In the genomic region with DNA sequence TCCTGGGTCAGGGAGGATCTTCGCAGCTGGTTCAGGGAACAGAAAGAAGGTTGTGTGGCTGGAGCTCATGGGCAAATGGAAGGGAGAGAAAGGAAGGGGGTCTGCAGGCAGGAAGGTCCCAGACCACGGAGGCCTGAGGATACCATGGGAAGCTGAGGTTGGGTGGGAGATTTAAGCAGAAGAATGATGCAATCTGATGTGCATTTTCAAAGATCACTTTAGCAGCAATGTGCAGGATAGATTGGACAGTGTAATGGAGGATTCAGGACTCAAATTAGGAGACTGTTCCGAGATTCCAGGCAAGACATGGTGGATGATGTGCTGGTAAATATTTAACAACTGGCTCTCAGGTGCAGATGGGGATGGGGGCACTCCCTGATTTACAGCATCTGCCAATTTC, we compare ENCODE assay signal across 35 cellular contexts. TPM values are rescaled to one million over a fixed set of nuclear protein-coding genes. Genes with fewer than 3 reads are reported as not detected.
"Had no signal": no experiment of that assay in that cellular context is flagged by ENCODE, and none has a peak within 500 bp of the region (broad histone marks: within the 10 kb centered on the region; RNA-seq: fewer than 3 reads in every experiment).

No MANE protein-coding gene starts in this region.

- H3K4me2 ChIP-seq: neural progenitor cell, smooth muscle cell had no signal

- H2AFZ ChIP-seq: neural progenitor cell, parathyroid adenoma had no signal

- H3K9me3 Mint-ChIP-seq: natural killer cell; stimulated activated naive CD8-positive, alpha-beta T cell treated with anti-CD3 and anti-CD28 coated beads, Interleukin-15, amount 100 ng/mL, for 72 hours had no signal

- H3K36me3 Mint-ChIP-seq: natural killer cell; neural progenitor cell; stimulated activated memory B cell treated with anti-CD40 and anti-IgM and Interleukin-4, amounts not matched to agents 10 μg/mL and 1 μg/mL and 100 μg/mL, for 72 hours had no signal

- H3K4me3 ChIP-seq: neural progenitor cell, ovary, psoas muscle, skin epidermis, smooth muscle cell, spleen, suprapubic skin, testis, tibial artery, transverse colon, upper lobe of right lung, uterus had no signal

- H3K4me1 ChIP-seq: neural progenitor cell, parathyroid adenoma, uterus had no signal

- H3K9ac ChIP-seq: neural progenitor cell, parathyroid adenoma had no signal

- ATAC-seq: natural killer cell; psoas muscle; right cardiac atrium; sciatic nerve; stimulated activated memory B cell treated with anti-CD40 and anti-IgM and Interleukin-4, amounts not matched to agents 10 μg/mL and 1 μg/mL and 100 μg/mL, for 72 hours; stimulated activated naive CD8-positive, alpha-beta T cell treated with anti-CD3 and anti-CD28 coated beads, Interleukin-15, amount 100 ng/mL, for 72 hours; stimulated activated naive CD8-positive, alpha-beta T cell treated with anti-CD3 and anti-CD28 coated beads, Interleukin-15, Interleukin-2, amounts not matched to agents 100 U/mL and 50 U/mL, for 24 hours; upper lobe of right lung had no signal

- H3K36me3 ChIP-seq: neural progenitor cell, ovary, spleen, suprapubic skin, tibial artery, transverse colon, upper lobe of right lung, uterus had no signal

- H3K27ac ChIP-seq: neural progenitor cell, ovary, parathyroid adenoma, psoas muscle, skin epidermis, spleen, suprapubic skin, testis, tibial artery, transverse colon, upper lobe of right lung, uterus had no signal

- DNase-seq: natural killer cell; occipital lobe; ovary; posterior cingulate gyrus; psoas muscle; right cardiac atrium; spleen; stimulated activated CD4-positive, alpha-beta T cell treated with anti-CD3 and anti-CD28 coated beads, Interleukin-12 subunit alpha, Interleukin-12 subunit beta, amount 100 ng/mL, for 4 hours; stimulated activated CD4-positive, alpha-beta T cell treated with anti-CD3 and anti-CD28 coated beads, Interleukin-1b, Interleukin-23, amount 100 ng/mL, for 48 hours; stimulated activated CD4-positive, alpha-beta T cell treated with anti-CD3 and anti-CD28 coated beads, Interleukin-4, amount 100 ng/mL, for 1 hour; stimulated activated CD4-positive, alpha-beta T cell treated with anti-CD3 and anti-CD28 coated beads, Interleukin-4, amount 100 ng/mL, for 4 hours; stimulated activated CD8-positive, alpha-beta memory T cell treated with anti-CD3 and anti-CD28 coated beads, Interleukin-4, amount 100 ng/mL, for 48 hours; stimulated activated naive CD4-positive, alpha-beta T cell; stimulated activated naive CD8-positive, alpha-beta T cell treated with anti-CD3 and anti-CD28 coated beads, Interleukin-15, amount 100 ng/mL, for 72 hours; stimulated activated naive CD8-positive, alpha-beta T cell treated with anti-CD3 and anti-CD28 coated beads, Interleukin-15, Interleukin-2, amounts not matched to agents 100 U/mL and 50 U/mL, for 24 hours; substantia nigra; testis; tibial artery; transverse colon; upper lobe of right lung; uterus had no signal

- H3K27me3 ChIP-seq: ovary, suprapubic skin, testis, transverse colon, upper lobe of right lung, uterus had no signal

- H3K4me3 Mint-ChIP-seq: natural killer cell; nephron; neural progenitor cell; stimulated activated memory B cell treated with anti-CD40 and anti-IgM and Interleukin-4, amounts not matched to agents 10 μg/mL and 1 μg/mL and 100 μg/mL, for 72 hours; stimulated activated naive CD8-positive, alpha-beta T cell treated with anti-CD3 and anti-CD28 coated beads, Interleukin-15, amount 100 ng/mL, for 72 hours; type B pancreatic cell had no signal

- H3K27ac Mint-ChIP-seq: natural killer cell; neural progenitor cell; progenitor cell of endocrine pancreas; stimulated activated memory B cell treated with anti-CD40 and anti-IgM and Interleukin-4, amounts not matched to agents 10 μg/mL and 1 μg/mL and 100 μg/mL, for 72 hours; stimulated activated naive CD8-positive, alpha-beta T cell treated with anti-CD3 and anti-CD28 coated beads, Interleukin-15, amount 100 ng/mL, for 72 hours; type B pancreatic cell had no signal

- H3K9me3 ChIP-seq: ovary, psoas muscle, suprapubic skin, testis, tibial artery, transverse colon, upper lobe of right lung, uterus had no signal

RNA-seq across cellular contexts. Expression of a gene that starts 12.0 kb away (rescaled TPM):
- total RNA-seq: natural killer cell, occipital lobe, osteoblast, ovary, progenitor cell of endocrine pancreas, psoas muscle, renal cortical epithelial cell, right cardiac atrium, sciatic nerve, smooth muscle cell, spleen, suprapubic skin, transverse colon, upper lobe of right lung, urinary bladder, uterus had no signal
- polyA plus RNA-seq: neural cell, ovary, psoas muscle, right cardiac atrium, smooth muscle cell, spleen, urinary bladder had no signal
